Comparison of ENCODE assay signal across 30 cellular contexts in genomic region chr10:16746856-16747255, GRCh38.
"Had no signal": no experiment of that assay in that cellular context is flagged by ENCODE, and none has a peak within 500 bp of the region (broad histone marks: within the 10 kb centered on the region; RNA-seq: fewer than 3 reads in every experiment).

No MANE protein-coding gene starts in this region.

- H3K9me3 ChIP-seq: ascending aorta, breast epithelium had no signal

- H3K4me1 ChIP-seq: ascending aorta, breast epithelium had no signal

- H3K4me1 Mint-ChIP-seq: activated CD4-positive, alpha-beta memory T cell treated with anti-CD3 and anti-CD28 coated beads, Interleukin-2, amount 10 ng/mL, durations not matched to agents 7 days and 5 days; activated CD4-positive, alpha-beta T cell treated with anti-CD3 and anti-CD28 coated beads for 36 hours; activated naive CD4-positive, alpha-beta T cell treated with anti-CD3 and anti-CD28 coated beads, Interleukin-2, amount 10 ng/mL, durations not matched to agents 7 days and 5 days; activated naive CD8-positive, alpha-beta T cell treated with anti-CD3 and anti-CD28 coated beads, Interleukin-2, amount 10 ng/mL, durations not matched to agents 7 days and 5 days had no signal

- H3K4me3 Mint-ChIP-seq: activated CD4-positive, alpha-beta memory T cell treated with anti-CD3 and anti-CD28 coated beads, Interleukin-2, amount 10 ng/mL, durations not matched to agents 7 days and 5 days; activated CD4-positive, alpha-beta T cell treated with anti-CD3 and anti-CD28 coated beads for 36 hours; activated CD4-positive, alpha-beta T cell treated with anti-CD3 and anti-CD28 coated beads, Interleukin-2, amount 10 ng/mL, durations not matched to agents 24 days and 14 days; activated naive CD4-positive, alpha-beta T cell treated with anti-CD3 and anti-CD28 coated beads, Interleukin-2, amount 10 ng/mL, durations not matched to agents 7 days and 5 days; activated naive CD8-positive, alpha-beta T cell treated with anti-CD3 and anti-CD28 coated beads, Interleukin-2, amount 10 ng/mL, durations not matched to agents 7 days and 5 days; activated T-cell treated with anti-CD3 and anti-CD28 coated beads, Interleukin-2, amount 50 U/mL, for 24 hours; activated T-cell treated with anti-CD3 and anti-CD28 coated beads, Interleukin-2, amount 50 U/mL, for 72 hours; brain; endodermal cell; T-helper 17 cell; T-helper 2 cell treated with Interferon-gamma antibody and Interleukin-4, amounts not matched to agents 5 μg/mL and 100 μg/mL, for 36 hours had no signal

- H3K27me3 Mint-ChIP-seq: activated CD4-positive, alpha-beta memory T cell treated with anti-CD3 and anti-CD28 coated beads, Interleukin-2, amount 10 ng/mL, durations not matched to agents 7 days and 5 days; activated CD4-positive, alpha-beta T cell treated with anti-CD3 and anti-CD28 coated beads for 36 hours; activated CD4-positive, alpha-beta T cell treated with anti-CD3 and anti-CD28 coated beads, Interleukin-2, amount 10 ng/mL, durations not matched to agents 24 days and 14 days; activated naive CD4-positive, alpha-beta T cell treated with anti-CD3 and anti-CD28 coated beads, Interleukin-2, amount 10 ng/mL, durations not matched to agents 7 days and 5 days; activated naive CD8-positive, alpha-beta T cell treated with anti-CD3 and anti-CD28 coated beads, Interleukin-2, amount 10 ng/mL, durations not matched to agents 7 days and 5 days; activated T-cell treated with anti-CD3 and anti-CD28 coated beads, Interleukin-2, amount 50 U/mL, for 24 hours; brain; T-helper 17 cell had no signal

- DNase-seq: activated CD4-positive, alpha-beta memory T cell treated with anti-CD3 and anti-CD28 coated beads, Interleukin-2, amount 10 ng/mL, durations not matched to agents 7 days and 5 days; activated CD4-positive, alpha-beta T cell treated with anti-CD3 and anti-CD28 coated beads for 36 hours; activated CD4-positive, alpha-beta T cell treated with anti-CD3 and anti-CD28 coated beads, Interleukin-2, amount 10 ng/mL, durations not matched to agents 24 days and 14 days; activated CD4-positive, alpha-beta T cell treated with anti-CD3 and anti-CD28 coated beads, Interleukin-2, amount 50 U/mL, for 4 hours; activated CD4-positive, CD25-positive, alpha-beta regulatory T cell; activated CD4-positive, CD25-positive, alpha-beta regulatory T cell treated with anti-CD3 and anti-CD28 coated beads, Interleukin-2, amount 50 U/mL, for 72 hours; activated CD8-positive, alpha-beta memory T cell treated with anti-CD3 and anti-CD28 coated beads, Interleukin-2, amount 50 U/mL, for 48 hours; activated gamma-delta T cell; activated naive CD4-positive, alpha-beta T cell; activated naive CD4-positive, alpha-beta T cell treated with anti-CD3 and anti-CD28 coated beads, Interleukin-2, amount 10 ng/mL, durations not matched to agents 7 days and 5 days; activated naive CD8-positive, alpha-beta T cell treated with anti-CD3 and anti-CD28 coated beads, Interleukin-2, amount 10 ng/mL, durations not matched to agents 7 days and 5 days; activated T-cell treated with anti-CD3 and anti-CD28 coated beads for 4 hours; activated T-cell treated with anti-CD3 and anti-CD28 coated beads, Interleukin-2, amount 50 U/mL, for 24 hours; activated T-cell treated with anti-CD3 and anti-CD28 coated beads, Interleukin-2, amount 50 U/mL, for 72 hours; central memory CD4-positive, alpha-beta T cell; effector CD8-positive, alpha-beta T cell; endodermal cell; foreskin fibroblast; head of caudate nucleus; T-helper 1 cell; T-helper 17 cell; T1000; WERI-Rb-1 had no signal

- H3K36me3 ChIP-seq: breast epithelium, WERI-Rb-1 had no signal

- ATAC-seq: activated CD4-positive, alpha-beta T cell treated with anti-CD3 and anti-CD28 coated beads for 36 hours; activated naive CD4-positive, alpha-beta T cell treated with anti-CD3 and anti-CD28 coated beads, Interleukin-2, amount 50 U/mL, for 72 hours; activated T-cell treated with anti-CD3 and anti-CD28 coated beads, Interleukin-2, amount 50 U/mL, for 72 hours; esophagus mucosa; T-helper 17 cell had no signal

- H3K9me3 Mint-ChIP-seq: activated CD4-positive, alpha-beta memory T cell treated with anti-CD3 and anti-CD28 coated beads, Interleukin-2, amount 10 ng/mL, durations not matched to agents 7 days and 5 days; activated CD4-positive, alpha-beta T cell treated with anti-CD3 and anti-CD28 coated beads, Interleukin-2, amount 10 ng/mL, durations not matched to agents 24 days and 14 days; activated naive CD4-positive, alpha-beta T cell treated with anti-CD3 and anti-CD28 coated beads, Interleukin-2, amount 10 ng/mL, durations not matched to agents 7 days and 5 days; activated naive CD4-positive, alpha-beta T cell treated with anti-CD3 and anti-CD28 coated beads, Interleukin-2, amount 50 U/mL, for 72 hours; activated naive CD8-positive, alpha-beta T cell treated with anti-CD3 and anti-CD28 coated beads, Interleukin-2, amount 10 ng/mL, durations not matched to agents 7 days and 5 days; activated T-cell treated with anti-CD3 and anti-CD28 coated beads, Interleukin-2, amount 50 U/mL, for 24 hours; activated T-cell treated with anti-CD3 and anti-CD28 coated beads, Interleukin-2, amount 50 U/mL, for 72 hours; brain; endodermal cell; T-helper 2 cell treated with Interferon-gamma antibody and Interleukin-4, amounts not matched to agents 5 μg/mL and 100 μg/mL, for 36 hours had no signal

- H3K27ac ChIP-seq: ascending aorta, breast epithelium, cardiac muscle cell, WERI-Rb-1 had no signal

- H3K27me3 ChIP-seq: ascending aorta, breast epithelium, cardiac muscle cell had no signal

- H3K4me3 ChIP-seq: ascending aorta, breast epithelium, cardiac muscle cell had no signal

- H3K27ac Mint-ChIP-seq: activated CD4-positive, alpha-beta memory T cell treated with anti-CD3 and anti-CD28 coated beads, Interleukin-2, amount 10 ng/mL, durations not matched to agents 7 days and 5 days; activated CD4-positive, alpha-beta T cell treated with anti-CD3 and anti-CD28 coated beads for 36 hours; activated CD4-positive, alpha-beta T cell treated with anti-CD3 and anti-CD28 coated beads, Interleukin-2, amount 10 ng/mL, durations not matched to agents 24 days and 14 days; activated naive CD4-positive, alpha-beta T cell treated with anti-CD3 and anti-CD28 coated beads, Interleukin-2, amount 10 ng/mL, durations not matched to agents 7 days and 5 days; activated naive CD8-positive, alpha-beta T cell treated with anti-CD3 and anti-CD28 coated beads, Interleukin-2, amount 10 ng/mL, durations not matched to agents 7 days and 5 days; activated T-cell treated with anti-CD3 and anti-CD28 coated beads, Interleukin-2, amount 50 U/mL, for 72 hours; brain; endodermal cell; T-helper 17 cell; T-helper 2 cell treated with Interferon-gamma antibody and Interleukin-4, amounts not matched to agents 5 μg/mL and 100 μg/mL, for 36 hours had no signal
